21 cellular contexts compared by ENCODE assay signal in the genomic region with DNA sequence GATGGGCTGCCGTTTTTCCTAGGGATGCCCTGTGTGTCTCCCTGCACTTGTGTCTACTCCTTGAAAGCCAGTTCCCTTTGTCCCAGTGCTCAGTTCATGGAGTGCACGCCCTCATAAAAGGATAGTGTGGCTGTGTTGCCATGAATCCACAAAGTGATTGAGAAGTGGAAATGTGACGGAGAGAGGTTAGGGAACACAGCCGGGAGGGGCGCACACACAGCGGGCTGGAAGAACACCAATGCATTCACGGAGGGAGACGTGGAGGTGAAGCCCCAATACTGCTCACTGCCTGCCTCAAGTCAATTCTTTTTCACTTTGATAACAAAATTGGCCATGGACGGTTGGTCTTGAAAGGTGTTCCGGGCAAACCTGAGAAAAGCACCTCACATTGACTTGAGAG.
"Had no signal": no experiment of that assay in that cellular context is flagged by ENCODE, and none has a peak within 500 bp of the region (broad histone marks: within the 10 kb centered on the region; RNA-seq: fewer than 3 reads in every experiment).

No MANE protein-coding gene starts in this region.

- H3K36me3 ChIP-seq: stomach, thoracic aorta had no signal

- FAIRE-seq: endothelial cell of umbilical vein, small intestine had no signal

- H3K4me1 ChIP-seq: stomach had no signal

- H3K9me3 ChIP-seq: thoracic aorta had no signal

- H2AFZ ChIP-seq: hepatocyte had no signal

- DNase-seq: effector CD4-positive, alpha-beta T cell; endodermal cell; erythroblast; foreskin melanocyte; head of caudate nucleus; left colon; left ventricle myocardium superior; mesenchymal stem cell; naive B cell; right cardiac atrium; small intestine; stimulated activated CD4-positive, alpha-beta T cell treated with anti-CD3 and anti-CD28 coated beads, Interleukin-12 subunit alpha, Interleukin-12 subunit beta, amount 100 ng/mL, for 4 hours; stimulated activated naive CD4-positive, alpha-beta T cell; stomach; substantia nigra; trophoblast cell had no signal

- H3K4me3 ChIP-seq: coronary artery, hepatocyte, lung, stomach, thoracic aorta had no signal

- ATAC-seq: left colon, left ventricle myocardium superior, right cardiac atrium had no signal

- H3K4me2 ChIP-seq: hepatocyte had no signal

- H3K27ac ChIP-seq: coronary artery, hepatocyte, stomach, thoracic aorta had no signal

- H3K79me2 ChIP-seq: hepatocyte had no signal
